Comparison of ENCODE assay signal across 2 cellular contexts in genomic region chr10:29287635-29288034, GRCh38.
TF ChIP-seq lines count a peak whose summit lies in the region.

No MANE protein-coding gene starts in this region.

TF ChIP-seq in A549, 52 proteins besides CTCF, POLR2A, EP300 and RAD21 (continued from another document):
- no peak for TF ChIP-seq ELK1 (IDR thresholded peaks at IDR 0.05; ENCODE audit: low read depth, low read length)
- TF ChIP-seq CBX8 (IDR thresholded peaks at IDR 0.05), result no peak
- no peak for TF ChIP-seq NFE2L2 (conservative IDR thresholded peaks at IDR 0.05; ENCODE audit: low read length)
- TF ChIP-seq RFX5 (IDR thresholded peaks at IDR 0.05), result no peak

TF ChIP-seq in K562, 482 proteins besides CTCF, POLR2A, EP300 and RAD21:
- no peak for TF ChIP-seq ZBTB49 (CRISPR knock-in tag; IDR thresholded peaks at IDR 0.05; ENCODE audit: borderline replicate concordance)
- TF ChIP-seq FIP1L1 (IDR thresholded peaks at IDR 0.05; ENCODE audit: low read depth, low read length, poor library complexity, severe bottlenecking), result no peak
- TF ChIP-seq, protein P1, sequence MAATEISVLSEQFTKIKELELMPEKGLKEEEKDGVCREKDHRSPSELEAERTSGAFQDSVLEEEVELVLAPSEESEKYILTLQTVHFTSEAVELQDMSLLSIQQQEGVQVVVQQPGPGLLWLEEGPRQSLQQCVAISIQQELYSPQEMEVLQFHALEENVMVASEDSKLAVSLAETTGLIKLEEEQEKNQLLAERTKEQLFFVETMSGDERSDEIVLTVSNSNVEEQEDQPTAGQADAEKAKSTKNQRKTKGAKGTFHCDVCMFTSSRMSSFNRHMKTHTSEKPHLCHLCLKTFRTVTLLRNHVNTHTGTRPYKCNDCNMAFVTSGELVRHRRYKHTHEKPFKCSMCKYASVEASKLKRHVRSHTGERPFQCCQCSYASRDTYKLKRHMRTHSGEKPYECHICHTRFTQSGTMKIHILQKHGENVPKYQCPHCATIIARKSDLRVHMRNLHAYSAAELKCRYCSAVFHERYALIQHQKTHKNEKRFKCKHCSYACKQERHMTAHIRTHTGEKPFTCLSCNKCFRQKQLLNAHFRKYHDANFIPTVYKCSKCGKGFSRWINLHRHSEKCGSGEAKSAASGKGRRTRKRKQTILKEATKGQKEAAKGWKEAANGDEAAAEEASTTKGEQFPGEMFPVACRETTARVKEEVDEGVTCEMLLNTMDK (IDR thresholded peaks at IDR 0.05; ENCODE audit: borderline replicate concordance, insufficient read depth, low read depth, low read length, poor library complexity, severe bottlenecking), result no peak
- no peak for TF ChIP-seq RFX7 (CRISPR knock-in tag; IDR thresholded peaks at IDR 0.05)
- TF ChIP-seq SIN3A (IDR thresholded peaks at IDR 0.05; ENCODE audit: borderline replicate concordance in 2 of 2, control insufficient read depth in 1 of 2, low read depth in 2 of 2, low read length in 2 of 2), result no peak
- TF ChIP-seq CHD4 (IDR thresholded peaks at IDR 0.05; ENCODE audit: insufficient read depth, insufficient replicate concordance, low read depth, low read length, poor library complexity, severe bottlenecking), result no peak
- peak; percentile 40; the same call in 1 of the 2 replicates for TF ChIP-seq C11orf30 (IDR thresholded peaks at IDR 0.05; ENCODE audit: low read depth)
- TF ChIP-seq HIVEP1 (CRISPR knock-in tag; IDR thresholded peaks at IDR 0.05), result no peak
- TF ChIP-seq IRF2 (CRISPR knock-in tag; IDR thresholded peaks at IDR 0.05), result no peak
- TF ChIP-seq, protein P2, sequence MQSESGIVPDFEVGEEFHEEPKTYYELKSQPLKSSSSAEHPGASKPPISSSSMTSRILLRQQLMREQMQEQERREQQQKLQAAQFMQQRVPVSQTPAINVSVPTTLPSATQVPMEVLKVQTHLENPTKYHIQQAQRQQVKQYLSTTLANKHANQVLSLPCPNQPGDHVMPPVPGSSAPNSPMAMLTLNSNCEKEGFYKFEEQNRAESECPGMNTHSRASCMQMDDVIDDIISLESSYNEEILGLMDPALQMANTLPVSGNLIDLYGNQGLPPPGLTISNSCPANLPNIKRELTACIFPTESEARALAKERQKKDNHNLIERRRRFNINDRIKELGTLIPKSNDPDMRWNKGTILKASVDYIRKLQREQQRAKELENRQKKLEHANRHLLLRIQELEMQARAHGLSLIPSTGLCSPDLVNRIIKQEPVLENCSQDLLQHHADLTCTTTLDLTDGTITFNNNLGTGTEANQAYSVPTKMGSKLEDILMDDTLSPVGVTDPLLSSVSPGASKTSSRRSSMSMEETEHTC (IDR thresholded peaks at IDR 0.05), result no peak
- TF ChIP-seq MAFG (tag; conservative IDR thresholded peaks at IDR 0.05), result peak; percentile 31; the same call in 1 of the 2 replicates
- TF ChIP-seq ZNF316 (IDR thresholded peaks at IDR 0.05), result peak; percentile 69
- no peak for TF ChIP-seq JUNB (CRISPR knock-in tag; conservative IDR thresholded peaks at IDR 0.05)
- TF ChIP-seq BRD4 (IDR thresholded peaks at IDR 0.05), result no peak
- TF ChIP-seq SOX6 (IDR thresholded peaks at IDR 0.05), result no peak
